11 cellular contexts compared by ENCODE assay signal in the genomic region with DNA sequence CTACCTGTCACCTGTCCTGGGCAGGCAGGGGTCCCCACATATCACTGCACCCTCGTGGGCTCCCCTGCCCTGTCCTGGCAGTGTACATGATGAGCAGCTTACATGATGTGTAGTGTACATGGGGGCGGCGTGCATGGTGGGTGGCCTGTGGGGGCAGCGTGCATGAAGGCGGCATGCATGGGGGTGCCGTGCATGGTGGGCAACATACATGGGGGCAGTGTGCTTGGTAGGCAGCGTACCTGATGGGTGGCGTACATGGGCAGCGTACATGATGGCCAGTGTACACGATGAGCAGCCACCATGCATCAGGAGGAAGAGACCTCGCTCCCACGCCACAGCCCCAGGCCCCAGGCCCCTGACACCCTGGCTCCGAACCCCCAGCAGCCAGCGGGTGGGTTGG.
"Had no signal": no experiment of that assay in that cellular context is flagged by ENCODE, and none has a peak within 500 bp of the region (broad histone marks: within the 10 kb centered on the region; RNA-seq: fewer than 3 reads in every experiment).

No MANE protein-coding gene starts in this region.

- H3K4me3 ChIP-seq: dorsolateral prefrontal cortex, esophagus muscularis mucosa, upper lobe of left lung had no signal

- H3K36me3 ChIP-seq: esophagus muscularis mucosa, upper lobe of left lung had no signal

- H3K27me3 ChIP-seq: esophagus muscularis mucosa, upper lobe of left lung had no signal

- H3K9me3 ChIP-seq: esophagus muscularis mucosa, upper lobe of left lung had no signal

- DNase-seq: activated CD4-positive, alpha-beta T cell treated with anti-CD3 and anti-CD28 coated beads for 1 hour; activated CD4-positive, alpha-beta T cell treated with anti-CD3 and anti-CD28 coated beads, Interleukin-2, amount 50 U/mL, for 48 hours; activated gamma-delta T cell; activated T-cell treated with anti-CD3 and anti-CD28 coated beads, Interleukin-2, amount 50 U/mL, for 48 hours; amygdala; dorsolateral prefrontal cortex; glutamatergic neuron; mammary epithelial cell; small intestine had no signal
